Comparison of ENCODE assay signal across 22 cellular contexts in the genomic region with DNA sequence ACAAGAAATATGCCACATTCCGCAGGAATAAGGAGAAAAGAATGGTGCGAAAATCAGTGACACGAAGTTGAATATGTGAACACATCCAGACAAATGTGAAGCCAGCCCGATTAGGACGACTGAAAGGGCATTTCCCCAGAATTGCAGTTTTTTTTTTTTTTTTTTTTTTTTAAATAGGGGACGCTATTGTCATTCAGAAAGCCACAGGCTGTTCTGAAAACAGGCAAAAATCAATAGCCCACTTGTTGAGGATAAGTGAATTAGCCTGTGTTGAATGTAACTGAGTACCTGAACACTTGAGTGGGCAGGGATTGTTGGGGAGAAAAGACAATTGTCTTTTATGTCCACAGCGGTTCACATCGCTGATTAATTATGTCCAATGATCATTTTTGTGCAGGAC.
DNase-seq lines count a peak whose midpoint lies in the region; ATAC-seq lines count a peak whose summit lies in the region.
"Had no signal": no experiment of that assay in that cellular context is flagged by ENCODE, and none has a peak within 500 bp of the region (broad histone marks: within the 10 kb centered on the region; RNA-seq: fewer than 3 reads in every experiment).

No MANE protein-coding gene starts in this region.

- ATAC-seq in GM21737 (IDR thresholded peaks at IDR 0.05; ENCODE audit: unreplicated experiment): no peak
- no peak for ATAC-seq in activated naive CD4-positive, alpha-beta T cell treated with anti-CD3 and anti-CD28 coated beads, Interleukin-2, amount 50 U/mL, for 72 hours
- ATAC-seq: activated CD8-positive, alpha-beta memory T cell treated with anti-CD3 and anti-CD28 coated beads, Interleukin-2, amount 10 ng/mL, durations not matched to agents 7 days and 5 days; activated T-helper 17 cell treated with anti-CD3 and anti-CD28 coated beads, Interleukin-2, amount 50 U/mL, for 72 hours; GM12878; naive thymus-derived CD4-positive, alpha-beta T cell; pancreas had no signal

- DNase-seq in Ammon's horn (ENCODE audit: low spot score) (peak; percentile 19), NCI-H1105 (lab: John Stamatoyannopoulos, UW) (peak; percentile 58), NCI-H774 (lab: John Stamatoyannopoulos, UW) (peak; percentile 17), left kidney (ENCODE audit: low read depth, low spot score) (peak; percentile 18), cerebellum (ENCODE audit: low spot score) (no peak), T-helper 1 cell (no peak)
- no peak for DNase-seq in activated naive CD4-positive, alpha-beta T cell treated with anti-CD3 and anti-CD28 coated beads, Interleukin-2, amount 50 U/mL, for 72 hours (ENCODE audit: low spot score in 2 of 2)
- DNase-seq: activated CD4-positive, alpha-beta T cell treated with anti-CD3 and anti-CD28 coated beads for 4 hours; activated CD8-positive, alpha-beta memory T cell treated with anti-CD3 and anti-CD28 coated beads, Interleukin-2, amount 10 ng/mL, durations not matched to agents 7 days and 5 days; GF-D8; HFFc6; islet precursor cell; KG1; naive thymus-derived CD4-positive, alpha-beta T cell; NK-92 treated with Interleukin-12 subunit alpha and Interleukin-12 subunit beta, amount 100 ng/mL, for 24 hours; pancreas; stimulated activated naive CD4-positive, alpha-beta T cell; transverse colon had no signal

- no peaks in the 10 kb centered on the region for H3K36me3 Mint-ChIP-seq in activated naive CD4-positive, alpha-beta T cell treated with anti-CD3 and anti-CD28 coated beads, Interleukin-2, amount 50 U/mL, for 72 hours
- H3K36me3 Mint-ChIP-seq: activated CD8-positive, alpha-beta memory T cell treated with anti-CD3 and anti-CD28 coated beads, Interleukin-2, amount 10 ng/mL, durations not matched to agents 7 days and 5 days; naive thymus-derived CD4-positive, alpha-beta T cell had no signal

- no peak overlapping the region for H3K27ac Mint-ChIP-seq in activated naive CD4-positive, alpha-beta T cell treated with anti-CD3 and anti-CD28 coated beads, Interleukin-2, amount 50 U/mL, for 72 hours
- H3K27ac Mint-ChIP-seq: activated CD8-positive, alpha-beta memory T cell treated with anti-CD3 and anti-CD28 coated beads, Interleukin-2, amount 10 ng/mL, durations not matched to agents 7 days and 5 days; activated T-helper 17 cell treated with anti-CD3 and anti-CD28 coated beads, Interleukin-2, amount 50 U/mL, for 72 hours; dendritic cell treated with granulocyte-macrophage colony-stimulating factor and Interleukin-4, amounts not matched to agents 40 ng/mL and 50 ng/mL, for 4 days; HFFc6; naive thymus-derived CD4-positive, alpha-beta T cell had no signal

- H3K9me3 Mint-ChIP-seq in activated naive CD4-positive, alpha-beta T cell treated with anti-CD3 and anti-CD28 coated beads, Interleukin-2, amount 50 U/mL, for 72 hours: no peaks in the 10 kb centered on the region
- H3K9me3 Mint-ChIP-seq: activated T-helper 17 cell treated with anti-CD3 and anti-CD28 coated beads, Interleukin-2, amount 50 U/mL, for 72 hours; dendritic cell treated with granulocyte-macrophage colony-stimulating factor and Interleukin-4, amounts not matched to agents 40 ng/mL and 50 ng/mL, for 4 days; naive thymus-derived CD4-positive, alpha-beta T cell had no signal

Comparison
In these comparisons a context has a peak if more than half of its experiments do, and no peak if none do; other contexts are left out.
1. DNase-seq: peak in Ammon's horn (single experiment), NCI-H1105 (single experiment), NCI-H774 (single experiment) and left kidney (single experiment); none in cerebellum (single experiment), T-helper 1 cell (0 of 5) and activated naive CD4-positive, alpha-beta T cell treated with anti-CD3 and anti-CD28 coated beads, Interleukin-2, amount 50 U/mL, for 72 hours (0 of 2).